15 cellular contexts compared by ENCODE assay signal in genomic region chr16:27476240-27476639, GRCh38.
"Had no signal": no experiment of that assay in that cellular context is flagged by ENCODE, and none has a peak within 500 bp of the region (broad histone marks: within the 10 kb centered on the region; RNA-seq: fewer than 3 reads in every experiment).

No MANE protein-coding gene starts in this region.

- ATAC-seq: activated CD8-positive, alpha-beta memory T cell treated with anti-CD3 and anti-CD28 coated beads, Interleukin-2, amount 10 ng/mL, durations not matched to agents 7 days and 5 days; stimulated activated naive B cell treated with anti-CD40 and anti-IgM and Interleukin-4, amounts not matched to agents 10 μg/mL and 1 μg/mL and 100 μg/mL, for 72 hours had no signal

- H3K27me3 ChIP-seq: ovary, sigmoid colon, tibial artery had no signal

- DNase-seq: activated CD4-positive, alpha-beta T cell treated with anti-CD3 and anti-CD28 coated beads, Interleukin-2, amount 50 U/mL, for 48 hours; activated CD8-positive, alpha-beta memory T cell treated with anti-CD3 and anti-CD28 coated beads, Interleukin-2, amount 10 ng/mL, durations not matched to agents 7 days and 5 days; activated naive CD4-positive, alpha-beta T cell treated with anti-CD3 and anti-CD28 coated beads, Interleukin-2, amount 10 ng/mL, durations not matched to agents 7 days and 5 days; activated T-cell treated with anti-CD3 and anti-CD28 coated beads, Interleukin-2, amount 50 U/mL, for 24 hours; caudate nucleus; cortex of kidney; effector CD8-positive, alpha-beta T cell; head of caudate nucleus; ovary; sigmoid colon; stimulated activated naive B cell treated with anti-CD40 and anti-IgM and Interleukin-4, amounts not matched to agents 10 μg/mL and 1 μg/mL and 100 μg/mL, for 72 hours; tibial artery; WERI-Rb-1 had no signal

- H3K4me3 ChIP-seq: ovary, sigmoid colon, tibial artery had no signal

- H3K4me1 ChIP-seq: sigmoid colon, tibial artery had no signal

- H3K36me3 ChIP-seq: ovary had no signal

- H3K9me3 ChIP-seq: ovary, sigmoid colon, tibial artery had no signal

- FAIRE-seq: frontal cortex, urothelium cell line had no signal

- H3K27ac ChIP-seq: ovary, sigmoid colon, tibial artery, WERI-Rb-1 had no signal
